In the genomic region with DNA sequence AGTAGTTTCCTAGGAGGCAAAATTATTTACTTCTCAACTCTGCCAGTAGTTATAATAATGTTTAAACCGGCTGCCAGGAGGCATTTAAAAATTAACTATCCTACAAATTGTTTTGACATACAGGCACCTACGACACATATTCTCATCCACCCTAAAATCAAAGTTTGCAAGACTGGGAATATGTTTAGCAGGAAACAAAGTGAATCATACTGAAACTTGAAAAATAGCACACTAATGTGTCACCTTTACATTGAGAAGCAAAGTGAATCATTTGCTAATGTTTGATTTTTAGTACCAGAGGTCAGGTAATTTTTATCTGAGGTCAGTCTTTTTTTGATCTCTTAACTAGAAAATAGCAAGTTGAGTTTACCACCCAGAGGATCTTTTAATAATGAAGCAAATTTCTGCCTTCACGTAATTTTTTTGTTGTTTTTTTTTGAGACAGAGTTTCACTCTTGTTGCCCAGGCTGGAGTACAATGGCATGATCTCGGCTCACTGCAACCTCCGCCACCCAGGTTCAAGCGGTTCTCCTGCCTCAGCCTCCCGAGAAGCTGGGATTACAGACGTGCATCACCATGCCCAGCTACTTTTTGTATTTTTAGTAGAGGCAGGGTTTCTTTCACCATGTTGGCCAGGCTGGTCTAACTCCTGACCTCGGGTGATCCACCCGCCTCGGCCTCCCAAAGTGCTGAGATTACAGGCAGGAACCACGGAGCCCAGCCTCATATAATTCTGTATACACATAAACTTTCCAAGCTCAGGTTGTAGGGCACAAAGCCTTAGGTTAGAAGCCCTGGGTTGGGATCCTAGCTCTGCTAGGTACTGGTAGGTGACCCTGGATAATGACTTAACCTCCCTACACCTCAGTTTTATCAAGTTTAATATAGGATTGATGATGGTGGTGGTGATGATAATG, we compare ENCODE assay signal across 11 cellular contexts.
A peak's percentile ranks its signal among the peaks of the same experiment; 100 is the strongest.
DNase-seq lines count a peak whose midpoint lies in the region; ATAC-seq and TF ChIP-seq lines count a peak whose summit lies in the region.
"Had no signal": no experiment of that assay in that cellular context is flagged by ENCODE, and none has a peak within 500 bp of the region (broad histone marks: within the 10 kb centered on the region; RNA-seq: fewer than 3 reads in every experiment).

No MANE protein-coding gene starts in this region.

- H3K9me3 Mint-ChIP-seq in activated naive CD4-positive, alpha-beta T cell treated with anti-CD3 and anti-CD28 coated beads, Interleukin-2, amount 50 U/mL, for 72 hours: peaks cover 0 to 4% of the 10 kb centered on the region in 2 donors
- H3K9me3 Mint-ChIP-seq: central memory CD8-positive, alpha-beta T cell had no signal

- H3K27ac ChIP-seq in colonic mucosa: no peak overlapping the region
- peak overlapping the region in 4 of 5 donors; percentile 10 to 58 (median 26) for H3K27ac ChIP-seq in stomach
- H3K27ac ChIP-seq: vagina had no signal

- no peak for TF ChIP-seq POLR2A in stomach (IDR thresholded peaks at IDR 0.05)

- no peak overlapping the region for H3K9ac ChIP-seq in colonic mucosa (ENCODE audit: low read depth in 2 of 2, low read length in 2 of 2)

- ATAC-seq in activated naive CD4-positive, alpha-beta T cell treated with anti-CD3 and anti-CD28 coated beads, Interleukin-2, amount 50 U/mL, for 72 hours: peak; percentile 57 to 86
- ATAC-seq in HG03432 (IDR thresholded peaks at IDR 0.05; ENCODE audit: unreplicated experiment): peak; percentile 72

- intact Hi-C loops in colonic mucosa (cut with DNase I) (no loop called here), stomach (cut with DNase I; ENCODE audit: low total_unique reads) (no loop called here)

- H3K27me3 ChIP-seq in colonic mucosa (no peaks in the 10 kb centered on the region), stomach (no peaks in the 10 kb centered on the region)
- H3K27me3 ChIP-seq: vagina had no signal

- TF ChIP-seq CTCF in colonic mucosa (IDR thresholded peaks at IDR 0.05) (no peak), stomach (IDR thresholded peaks at IDR 0.05) (no peak)

- WGBS in stomach, 5 donors: 62 to 79% (median 66%) methylated on average over 12 of the region's 12 CpGs

- H3K4me1 ChIP-seq in colonic mucosa (no peaks in the 10 kb centered on the region), stomach (peaks cover 0 to 23% (median 13%) of the 10 kb centered on the region in 4 donors)
- H3K4me1 ChIP-seq: vagina had no signal

- H3K4me3 ChIP-seq in colonic mucosa (no peak overlapping the region), stomach (no peak overlapping the region)
- H3K4me3 ChIP-seq: vagina had no signal

- no peak for TF ChIP-seq EP300 in stomach (IDR thresholded peaks at IDR 0.05)

- H3K9me3 ChIP-seq in colonic mucosa (no peaks in the 10 kb centered on the region), stomach (no peaks in the 10 kb centered on the region)
- H3K9me3 ChIP-seq: vagina had no signal

- H3K36me3 ChIP-seq in colonic mucosa (no peaks in the 10 kb centered on the region), stomach (no peaks in the 10 kb centered on the region)
- H3K36me3 ChIP-seq: vagina had no signal

- DNase-seq in activated naive CD4-positive, alpha-beta T cell treated with anti-CD3 and anti-CD28 coated beads, Interleukin-2, amount 50 U/mL, for 72 hours (ENCODE audit: low spot score in 2 of 2): no peak
- DNase-seq in activated naive CD4-positive, alpha-beta T cell (lab: John Stamatoyannopoulos, UW): no peak
- DNase-seq in colonic mucosa: peak; percentile 8
- DNase-seq in stomach: no peak
- no peak for DNase-seq in HuH-7 (ENCODE audit: low spot score)
- no peak for DNase-seq in hypothalamus (lab: John Stamatoyannopoulos, UW)
- no peak for DNase-seq in activated gamma-delta T cell treated with Interleukin-2 at 50 U/mL for 16 hours
- DNase-seq: AML-193 had no signal

- H3K36me3 Mint-ChIP-seq in activated naive CD4-positive, alpha-beta T cell treated with anti-CD3 and anti-CD28 coated beads, Interleukin-2, amount 50 U/mL, for 72 hours: no peaks in the 10 kb centered on the region

- no peak overlapping the region for H3K27ac Mint-ChIP-seq in activated naive CD4-positive, alpha-beta T cell treated with anti-CD3 and anti-CD28 coated beads, Interleukin-2, amount 50 U/mL, for 72 hours
